ENCODE assay signal across 24 cellular contexts in genomic region chr13:95842898-95843297, GRCh38.
DNase-seq lines count a peak whose midpoint lies in the region; ATAC-seq, FAIRE-seq and TF ChIP-seq lines count a peak whose summit lies in the region.
"Had no signal": no experiment of that assay in that cellular context is flagged by ENCODE, and none has a peak within 500 bp of the region (broad histone marks: within the 10 kb centered on the region; RNA-seq: fewer than 3 reads in every experiment).

No MANE protein-coding gene starts in this region.

- H3K4me1 ChIP-seq in HEK293 (ENCODE audit: control insufficient read depth, insufficient read depth, low read length) (no peaks in the 10 kb centered on the region), PC-3 (ENCODE audit: insufficient read depth, low read length) (peaks cover 19% of the 10 kb centered on the region)
- H3K4me1 ChIP-seq: BE2C, BLaER1 had no signal

- H3K36me3 ChIP-seq in HEK293 (ENCODE audit: control insufficient read depth in 2 of 2, insufficient read depth in 1 of 2, low read length in 2 of 2) = no peaks in the 10 kb centered on the region
- no peaks in the 10 kb centered on the region for H3K36me3 ChIP-seq in PC-3 (ENCODE audit: low read depth, low read length)
- no peaks in the 10 kb centered on the region for H3K36me3 ChIP-seq in bronchial epithelial cell (ENCODE audit: control insufficient read depth, insufficient read depth, low read length)
- H3K36me3 ChIP-seq: BE2C, BLaER1 had no signal

- POLR2A ChIA-PET in HEK293 (lab: Yijun Ruan, JAX) = no interaction called here
- POLR2A ChIA-PET in PC-3 (lab: Charles Lee; ENCODE audit: unreplicated experiment) = no interaction called here

- H3K4me3 ChIP-seq in HEK293 (ENCODE audit: low read depth, low read length) (no peak overlapping the region), PC-3 (ENCODE audit: low read length) (no peak overlapping the region), bronchial epithelial cell (ENCODE audit: low read depth, low read length) (no peak overlapping the region)
- H3K4me3 ChIP-seq: BLaER1 had no signal

- peak; percentile 92 for ATAC-seq in PC-3

- no peaks in the 10 kb centered on the region for H3K9me3 ChIP-seq in HEK293 (ENCODE audit: control insufficient read depth, insufficient read depth, low read depth, low read length)
- H3K9me3 ChIP-seq in PC-3 (ENCODE audit: low read length) = no peaks in the 10 kb centered on the region
- H3K9me3 ChIP-seq: BE2C had no signal

- no peak overlapping the region for H3K9ac ChIP-seq in PC-3 (ENCODE audit: low read length)
- H3K9ac ChIP-seq: BLaER1 had no signal

- H4K20me1 ChIP-seq in PC-3 (ENCODE audit: low read length) = no peaks in the 10 kb centered on the region
- H4K20me1 ChIP-seq: BLaER1 had no signal

- TF ChIP-seq CTCF in HEK293 (tag by site-specific recombination; IDR thresholded peaks at IDR 0.05) = no peak
- no peak for TF ChIP-seq CTCF in PC-3 (conservative IDR thresholded peaks at IDR 0.05; ENCODE audit: low read depth, low read length)
- TF ChIP-seq CTCF in bronchial epithelial cell (IDR thresholded peaks at IDR 0.05; ENCODE audit: insufficient read depth, low read length, severe bottlenecking) = no peak

- H3K9me2 ChIP-seq in PC-3 (replicated peaks; ENCODE audit: low read length) = no peaks in the 10 kb centered on the region

- no peaks in the 10 kb centered on the region for H3K79me2 ChIP-seq in PC-3 (ENCODE audit: low read length)

- H3K27me3 ChIP-seq in PC-3 (ENCODE audit: low read length) (no peaks in the 10 kb centered on the region), bronchial epithelial cell (ENCODE audit: control insufficient read depth, insufficient read depth, low read length) (no peaks in the 10 kb centered on the region)
- H3K27me3 ChIP-seq: BE2C, BLaER1 had no signal

- CTCF ChIA-PET in HEK293 (lab: Yijun Ruan, JAX) = interaction anchor here (0.7 to 1.0 kb wide), 2 partner anchors 9 to 17 kb away, joined by 3 to 4 read pairs; no protein-coding TSS in a partner anchor
- CTCF ChIA-PET in PC-3 (lab: Charles Lee) = interaction anchor here (0.6 kb wide), 1 partner anchor 346 kb away, joined by 4 read pairs; no protein-coding TSS in a partner anchor

- no peaks in the 10 kb centered on the region for H3F3A ChIP-seq in PC-3 (ENCODE audit: low read length, unreplicated experiment)

- no peak for FAIRE-seq in bronchial epithelial cell (lab: Jason Lieb, UNC)
- FAIRE-seq: GM12892, GM18507 had no signal

- H3K27ac ChIP-seq in HEK293 (ENCODE audit: extremely low read depth, low read depth, low read length) = no peak overlapping the region
- H3K27ac ChIP-seq in PC-3 (ENCODE audit: low read length) = peak overlapping the region; percentile 40
- H3K27ac ChIP-seq: BLaER1 had no signal

- BruUV-seq in PC-3 (replicated peaks; lab: Mats Ljungman, UMichigan) = no TSS peak

- peak overlapping the region; percentile 32; the same call in 1 of the 2 replicates for H3K4me2 ChIP-seq in PC-3 (ENCODE audit: low read length)
- H3K4me2 ChIP-seq: BLaER1 had no signal

- no peak overlapping the region for H2AFZ ChIP-seq in PC-3 (ENCODE audit: low read length)

- intact Hi-C loops in PC-3 (cut with micrococcal nuclease) = no loop called here

- peak; percentile 62 for DNase-seq in PC-3
- DNase-seq in bronchial epithelial cell (ENCODE audit: low read depth) = peak; percentile 59
- no peak for DNase-seq in GDM1 (lab: John Stamatoyannopoulos, UW)
- DNase-seq in NCI-H1092 treated with DMSO at 0.1 percent for 48 hours (lab: John Stamatoyannopoulos, UW) = no peak
- no peak for DNase-seq in dedifferentiated amniotic fluid mesenchymal stem cell (ENCODE audit: extremely low spot score)
- DNase-seq: 8988T; ACHN; BE2C; C1 segment of cervical spinal cord; CD4-positive, alpha-beta memory T cell; CD4-positive, CD25-positive, alpha-beta regulatory T cell; CD8-positive, alpha-beta memory T cell; COR-L47; DMS 273 treated with DMSO at 0.1 percent for 48 hours; DMS153; DMS53; DMS79; DND-41; EL; GF-D8 had no signal

TF ChIP-seq in HEK293, 187 proteins besides CTCF, POLR2A, EP300 and RAD21:
- 0 out of 2 replicates have a peak, but pooled peaks have one; percentile 14 for TF ChIP-seq SCRT2 (tag by site-specific recombination; IDR thresholded peaks at IDR 0.05)
- TF ChIP-seq FEZF1 (tag by site-specific recombination; IDR thresholded peaks at IDR 0.05) = no peak

Comparison
In these comparisons a context has a peak if more than half of its experiments do, and no peak if none do; other contexts are left out.
1. DNase-seq: peak in PC-3 (single experiment) and bronchial epithelial cell (single experiment); none in GDM1 (single experiment), NCI-H1092 treated with DMSO at 0.1 percent for 48 hours (single experiment) and dedifferentiated amniotic fluid mesenchymal stem cell (single experiment).